34 cellular contexts compared by ENCODE assay signal in genomic region chr11:27279491-27279890, GRCh38.
"Had no signal": no experiment of that assay in that cellular context is flagged by ENCODE, and none has a peak within 500 bp of the region (broad histone marks: within the 10 kb centered on the region; RNA-seq: fewer than 3 reads in every experiment).

No MANE protein-coding gene starts in this region.

- H3K4me3 ChIP-seq: MG63 had no signal

- H3K27me3 ChIP-seq: MG63 had no signal

- H3K9me3 ChIP-seq: MG63 had no signal

- H3K4me2 ChIP-seq: KMS-11 had no signal

- H3K27ac ChIP-seq: KMS-11 had no signal

- H3K9ac ChIP-seq: KMS-11 had no signal

- DNase-seq: Karpas-422, Kasumi-1, KG1, MG63, MM.1S, MV-4-11, NCI-H1048, NCI-H1092, NCI-H1092 treated with DMSO at 0.1 percent for 48 hours, NCI-H1105, NCI-H1105 treated with DMSO at 0.1 percent for 48 hours, NCI-H1417, NCI-H1417 treated with DMSO at 0.1 percent for 48 hours, NCI-H1436, NCI-H1436 treated with DMSO at 0.1 percent for 48 hours, NCI-H146, NCI-H1694, NCI-H1694 treated with DMSO at 0.1 percent for 48 hours, NCI-H187, NCI-H187 treated with DMSO at 0.1 percent for 48 hours, NCI-H1930, NCI-H2029, NCI-H2029 treated with DMSO at 0.1 percent for 48 hours, NCI-H2081, NCI-H2081 treated with DMSO at 0.1 percent for 48 hours, NCI-H2107, NCI-H2171, NCI-H2171 treated with DMSO at 0.1 percent for 48 hours, NCI-H2227 treated with DMSO at 0.1 percent for 48 hours, NCI-H226, NCI-H345, NCI-H446 treated with DMSO at 0.1 percent for 48 hours, NCI-H510A had no signal

- H3K36me3 ChIP-seq: MG63 had no signal
